Comparison of ENCODE assay signal across 7 cellular contexts in the genomic region with DNA sequence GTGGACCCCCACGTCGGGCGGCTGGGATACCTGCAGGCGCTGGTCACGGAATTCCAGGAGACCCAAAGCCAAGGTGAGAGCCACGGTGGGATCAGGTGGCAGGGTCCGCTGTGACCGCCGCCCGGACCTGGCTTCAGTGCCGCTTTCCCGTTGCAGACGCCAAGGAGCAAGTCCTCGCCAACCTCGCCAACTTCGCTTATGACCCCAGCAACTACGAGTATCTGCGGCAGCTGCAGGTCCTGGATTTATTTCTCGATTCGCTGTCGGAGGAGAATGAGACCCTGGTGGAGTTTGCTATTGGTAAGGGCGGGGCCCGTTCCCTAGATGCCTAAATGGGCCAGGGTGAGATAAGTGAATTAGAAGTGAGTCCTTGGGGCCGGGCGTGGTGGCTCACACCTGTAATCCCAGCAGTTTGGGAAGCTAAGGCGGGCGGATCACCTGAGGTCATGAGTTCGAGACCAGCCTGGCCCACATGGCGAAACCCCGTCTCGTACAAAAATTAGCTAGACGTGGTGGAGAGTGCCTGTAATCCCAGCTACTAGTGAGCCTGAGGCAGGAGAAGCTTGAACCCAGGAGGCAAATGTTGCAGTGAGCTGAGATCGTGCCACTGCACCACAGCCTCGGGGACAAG. TPM values are rescaled to one million over a fixed set of nuclear protein-coding genes. Genes with fewer than 3 reads are reported as not detected.
DNase-seq lines count a peak whose midpoint lies in the region; ATAC-seq and TF ChIP-seq lines count a peak whose summit lies in the region.
"Had no signal": no experiment of that assay in that cellular context is flagged by ENCODE, and none has a peak within 500 bp of the region (broad histone marks: within the 10 kb centered on the region; RNA-seq: fewer than 3 reads in every experiment).

No MANE protein-coding gene starts in this region.

- H3K9me3 ChIP-seq in CD4-positive, CD25-positive, alpha-beta regulatory T cell (ENCODE audit: control insufficient read depth in 2 of 2, low read length in 2 of 2) = no peaks in the 10 kb centered on the region
- no peaks in the 10 kb centered on the region for H3K9me3 ChIP-seq in RWPE2 (ENCODE audit: severe bottlenecking)
- H3K9me3 ChIP-seq in right atrium auricular region = no peaks in the 10 kb centered on the region
- H3K9me3 ChIP-seq in upper lobe of left lung = no peaks in the 10 kb centered on the region

- H3K27me3 Mint-ChIP-seq in CD4-positive, CD25-positive, alpha-beta regulatory T cell = no peaks in the 10 kb centered on the region

- no peaks in the 10 kb centered on the region for H3K27me3 ChIP-seq in CD4-positive, CD25-positive, alpha-beta regulatory T cell (ENCODE audit: control insufficient read depth, insufficient read depth, low read length)
- H3K27me3 ChIP-seq in RWPE2 (ENCODE audit: insufficient read depth, poor library complexity, severe bottlenecking) = no peaks in the 10 kb centered on the region
- no peaks in the 10 kb centered on the region for H3K27me3 ChIP-seq in right atrium auricular region
- H3K27me3 ChIP-seq in upper lobe of left lung = no peaks in the 10 kb centered on the region

- no peak for ATAC-seq in CD4-positive, CD25-positive, alpha-beta regulatory T cell (ENCODE audit: low read depth in 2 of 2)
- ATAC-seq in RWPE2 (ENCODE audit: low read depth) (peak; percentile 10; the same call in 1 of the 3 replicates), upper lobe of left lung (ENCODE audit: low FRiP score in 2 of 2) (peak in 1 of 2 donors; percentile 9), GM18502 (IDR thresholded peaks at IDR 0.05; ENCODE audit: poor library complexity, unreplicated experiment) (no peak)

- H3K27ac ChIP-seq in CD4-positive, CD25-positive, alpha-beta regulatory T cell (ENCODE audit: insufficient read depth, low read length, poor library complexity, severe bottlenecking) = peak overlapping the region; percentile 74
- H3K27ac ChIP-seq in RWPE2 (ENCODE audit: poor library complexity, severe bottlenecking) (peak overlapping the region; percentile 47), right atrium auricular region (peak overlapping the region; percentile 78 to 84), upper lobe of left lung (peak overlapping the region; percentile 70 to 92 (median 84))

- H3K36me3 ChIP-seq in CD4-positive, CD25-positive, alpha-beta regulatory T cell (ENCODE audit: control insufficient read depth, insufficient read depth, low read length) = no peaks in the 10 kb centered on the region
- H3K36me3 ChIP-seq in RWPE2 (ENCODE audit: low read depth) = peaks cover 14% of the 10 kb centered on the region
- H3K36me3 ChIP-seq in right atrium auricular region = no peaks in the 10 kb centered on the region
- peaks cover 0 to 4% (median 0%) of the 10 kb centered on the region in 4 donors for H3K36me3 ChIP-seq in upper lobe of left lung

- H3K9me3 Mint-ChIP-seq in CD4-positive, CD25-positive, alpha-beta regulatory T cell = peaks cover 0 to 2% (median 0%) of the 10 kb centered on the region in 7 donors

- H3K27ac Mint-ChIP-seq in CD4-positive, CD25-positive, alpha-beta regulatory T cell = peak overlapping the region in 2 of 3 donors; percentile 89 to 91

- H3K4me1 ChIP-seq in CD4-positive, CD25-positive, alpha-beta regulatory T cell (ENCODE audit: control insufficient read depth, insufficient read depth, low read length, poor library complexity, severe bottlenecking) = peaks cover 42% of the 10 kb centered on the region
- H3K4me1 ChIP-seq in RWPE2 (ENCODE audit: insufficient read depth, poor library complexity, severe bottlenecking) (peaks cover 7% of the 10 kb centered on the region), right atrium auricular region (peaks cover 0 to 47% of the 10 kb centered on the region in 2 donors), upper lobe of left lung (peaks cover 40 to 59% (median 49%) of the 10 kb centered on the region in 4 donors)

- H3K4me3 Mint-ChIP-seq in CD4-positive, CD25-positive, alpha-beta regulatory T cell = peak overlapping the region; percentile 91 to 92 (median 92)

- H3K36me3 Mint-ChIP-seq in CD4-positive, CD25-positive, alpha-beta regulatory T cell = peaks cover 13% of the 10 kb centered on the region

- peaks cover 18 to 47% (median 33%) of the 10 kb centered on the region in 4 donors for H3K4me1 Mint-ChIP-seq in CD4-positive, CD25-positive, alpha-beta regulatory T cell

- H3K4me3 ChIP-seq in CD4-positive, CD25-positive, alpha-beta regulatory T cell (ENCODE audit: low read depth, low read length) = peak overlapping the region; percentile 74
- H3K4me3 ChIP-seq in RWPE2 (ENCODE audit: severe bottlenecking) (peak overlapping the region; percentile 61), right atrium auricular region (peak overlapping the region; percentile 66 to 84), upper lobe of left lung (peak overlapping the region; percentile 62 to 92 (median 75))

- peak in 1 of 3 donors; percentile 39 for DNase-seq in CD4-positive, CD25-positive, alpha-beta regulatory T cell
- no peak for DNase-seq in RWPE2 (ENCODE audit: low spot score)
- DNase-seq in right atrium auricular region (ENCODE audit: low spot score) = no peak
- DNase-seq in upper lobe of left lung = peak in 1 of 2 donors; percentile 50
- DNase-seq in NCI-H226 = no peak

- WGBS in upper lobe of left lung, 2 donors = 17 to 53% methylated on average over 19 to 34 of the region's 34 CpGs

- TF ChIP-seq EP300 in upper lobe of left lung (IDR thresholded peaks at IDR 0.05) = no peak

- no peak for TF ChIP-seq POLR2A in upper lobe of left lung (IDR thresholded peaks at IDR 0.05)

- TF ChIP-seq CTCF in RWPE2 (IDR thresholded peaks at IDR 0.05; ENCODE audit: poor library complexity, severe bottlenecking) (no peak), right atrium auricular region (IDR thresholded peaks at IDR 0.05) (no peak), upper lobe of left lung (IDR thresholded peaks at IDR 0.05) (no peak)

RNA-seq across cellular contexts. Expression of a gene that starts 0.7 kb away (rescaled TPM):
- 12.8 TPM for total RNA-seq in CD4-positive, CD25-positive, alpha-beta regulatory T cell
- polyA plus RNA-seq in CD4-positive, CD25-positive, alpha-beta regulatory T cell = 1 to 10 TPM; 3.1 to 4.6 (median 4.2) TPM
- total RNA-seq in right atrium auricular region (1 to 10 TPM; 4.9 to 9.5 TPM), upper lobe of left lung (10 to 100 TPM in 5 of 6 donors, 1 to 10 TPM in 1; 7.3 to 29.5 (median 16.6) TPM)

RNA-seq across cellular contexts. Expression of a gene that starts 21.1 kb away (rescaled TPM):
- 31.6 TPM for total RNA-seq in CD4-positive, CD25-positive, alpha-beta regulatory T cell
- 10 to 100 TPM; 55.4 to 66.9 (median 57.2) TPM for polyA plus RNA-seq in CD4-positive, CD25-positive, alpha-beta regulatory T cell
- total RNA-seq in right atrium auricular region (10 to 100 TPM; 41.4 to 77.5 TPM), upper lobe of left lung (100 to 1,000 TPM in 2 of 6 donors, 10 to 100 TPM in 4; 46.4 to 113 (median 76.6) TPM)

RNA-seq across cellular contexts. Expression of a gene that starts 22.7 kb away (rescaled TPM):
- 9.3 TPM for total RNA-seq in CD4-positive, CD25-positive, alpha-beta regulatory T cell
- polyA plus RNA-seq in CD4-positive, CD25-positive, alpha-beta regulatory T cell = 1 to 10 TPM; 1.3 to 2.6 (median 2.0) TPM
- total RNA-seq in right atrium auricular region (10 to 100 TPM; 16.5 to 34.1 TPM), upper lobe of left lung (100 to 1,000 TPM in 4 of 6 donors, 10 to 100 TPM in 2; 40.6 to 234 (median 123) TPM)
- total RNA-seq: HT1080 had no signal

RNA-seq across cellular contexts. Expression of a gene that starts 43.9 kb away (rescaled TPM):
- 70.9 TPM for total RNA-seq in CD4-positive, CD25-positive, alpha-beta regulatory T cell
- 100 to 1,000 TPM; 143 to 231 (median 192) TPM for polyA plus RNA-seq in CD4-positive, CD25-positive, alpha-beta regulatory T cell
- 10 to 100 TPM; 15.1 to 15.8 TPM for total RNA-seq in right atrium auricular region
- total RNA-seq in upper lobe of left lung = 100 to 1,000 TPM in 1 of 6 donors, 10 to 100 TPM in 5; 44.0 to 118 (median 70.1) TPM
